1 cellular context compared by ENCODE assay signal in the genomic region with DNA sequence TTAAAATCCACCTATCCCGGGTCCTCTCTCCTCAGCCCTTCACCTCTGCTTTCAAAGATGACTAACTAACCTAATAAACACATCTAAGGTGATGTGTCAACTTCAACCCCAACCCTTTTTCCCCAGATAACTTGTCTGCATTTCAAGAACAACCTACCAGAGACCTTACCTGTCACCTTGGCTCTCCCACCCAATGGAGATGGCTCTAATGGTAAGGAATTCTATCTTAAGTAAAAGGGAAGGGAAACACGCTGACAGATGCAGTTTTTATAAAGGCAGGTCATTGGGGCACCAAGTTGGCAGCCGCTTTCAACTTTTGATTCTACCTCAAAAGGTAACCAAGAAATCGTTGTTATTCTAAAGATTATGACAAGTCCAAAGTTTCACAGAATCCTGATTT.
A peak's percentile ranks its signal among the peaks of the same experiment; 100 is the strongest.
TF ChIP-seq lines count a peak whose summit lies in the region.

No MANE protein-coding gene starts in this region.

TF ChIP-seq in K562, 482 proteins besides CTCF, POLR2A, EP300 and RAD21:
- peak; percentile 33; the same call in 1 of the 2 replicates for TF ChIP-seq MAFF (IDR thresholded peaks at IDR 0.05; ENCODE audit: low read length)
- TF ChIP-seq KAT2B (IDR thresholded peaks at IDR 0.05; ENCODE audit: low read depth, low read length), result no peak
- TF ChIP-seq MYNN (IDR thresholded peaks at IDR 0.05), result no peak
- no peak for TF ChIP-seq MYNN (CRISPR knock-in tag; IDR thresholded peaks at IDR 0.05)
- TF ChIP-seq, protein P1, sequence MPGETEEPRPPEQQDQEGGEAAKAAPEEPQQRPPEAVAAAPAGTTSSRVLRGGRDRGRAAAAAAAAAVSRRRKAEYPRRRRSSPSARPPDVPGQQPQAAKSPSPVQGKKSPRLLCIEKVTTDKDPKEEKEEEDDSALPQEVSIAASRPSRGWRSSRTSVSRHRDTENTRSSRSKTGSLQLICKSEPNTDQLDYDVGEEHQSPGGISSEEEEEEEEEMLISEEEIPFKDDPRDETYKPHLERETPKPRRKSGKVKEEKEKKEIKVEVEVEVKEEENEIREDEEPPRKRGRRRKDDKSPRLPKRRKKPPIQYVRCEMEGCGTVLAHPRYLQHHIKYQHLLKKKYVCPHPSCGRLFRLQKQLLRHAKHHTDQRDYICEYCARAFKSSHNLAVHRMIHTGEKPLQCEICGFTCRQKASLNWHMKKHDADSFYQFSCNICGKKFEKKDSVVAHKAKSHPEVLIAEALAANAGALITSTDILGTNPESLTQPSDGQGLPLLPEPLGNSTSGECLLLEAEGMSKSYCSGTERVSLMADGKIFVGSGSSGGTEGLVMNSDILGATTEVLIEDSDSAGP (CRISPR knock-in tag; IDR thresholded peaks at IDR 0.05), result no peak
- TF ChIP-seq FOSL1 (tag; conservative IDR thresholded peaks at IDR 0.05), result no peak
- TF ChIP-seq SRSF1 (IDR thresholded peaks at IDR 0.05; ENCODE audit: low read depth, low read length), result no peak
- TF ChIP-seq YY1 (IDR thresholded peaks at IDR 0.05; ENCODE audit: borderline replicate concordance in 1 of 3, control insufficient read depth in 1 of 3, extremely low read depth in 1 of 3, insufficient read depth in 3 of 3, insufficient read length in 1 of 3, insufficient replicate concordance in 2 of 3, low read depth in 1 of 3, low read length in 2 of 3), result no peak
- no peak for TF ChIP-seq HNRNPK (IDR thresholded peaks at IDR 0.05; ENCODE audit: low read depth, low read length, poor library complexity, severe bottlenecking)
TF ChIP-seq in K562: peak in this region for 1.
